Comparison of ENCODE assay signal across 1 cellular context in genomic region chr17:76376318-76377133, GRCh38.
TF ChIP-seq lines count a peak whose summit lies in the region.

No MANE protein-coding gene starts in this region.

TF ChIP-seq in HepG2, 621 proteins besides CTCF, POLR2A, EP300 and RAD21 (continued from another document and continues in another):
- TF ChIP-seq STAT6 (CRISPR knock-in tag; IDR thresholded peaks at IDR 0.05; ENCODE audit: borderline replicate concordance) (peak; percentile 32), ZNF280B (CRISPR knock-in tag; IDR thresholded peaks at IDR 0.05; ENCODE audit: borderline replicate concordance) (no peak), REST (IDR thresholded peaks at IDR 0.05; ENCODE audit: borderline replicate concordance in 1 of 2, low read depth in 1 of 2, low read length in 2 of 2) (peak in 1 of 2 experiments; percentile 62; a peak in 1 of 4 replicates), ZNF629 (CRISPR knock-in tag; conservative IDR thresholded peaks at IDR 0.05) (no peak; the same call in 1 of the 2 replicates), ZNF772 (CRISPR knock-in tag; IDR thresholded peaks at IDR 0.05) (peak; percentile 70), ZBTB10 (CRISPR knock-in tag; IDR thresholded peaks at IDR 0.05; ENCODE audit: borderline replicate concordance) (peak; percentile 97), ZNF672 (CRISPR knock-in tag; IDR thresholded peaks at IDR 0.05) (peak; percentile 99), CENPT (CRISPR knock-in tag; IDR thresholded peaks at IDR 0.05; ENCODE audit: low read depth) (no peak), ZNF292 (CRISPR knock-in tag; IDR thresholded peaks at IDR 0.05; ENCODE audit: borderline replicate concordance, low read depth) (peak; percentile 93; the same call in 1 of the 2 replicates), ZMYM3 (CRISPR knock-in tag; IDR thresholded peaks at IDR 0.05) (peak; percentile 80; the same call in 1 of the 2 replicates), HNF1A (IDR thresholded peaks at IDR 0.05; ENCODE audit: low read depth) (peak; percentile 73), HNF1A (CRISPR knock-in tag; IDR thresholded peaks at IDR 0.05; ENCODE audit: borderline replicate concordance) (peak; percentile 93), ZNF281 (CRISPR knock-in tag; IDR thresholded peaks at IDR 0.05; ENCODE audit: borderline replicate concordance) (peak; percentile 73; the same call in 1 of the 2 replicates), BCLAF1 (IDR thresholded peaks at IDR 0.05) (no peak), CEBPG (CRISPR knock-in tag; IDR thresholded peaks at IDR 0.05) (peak; percentile 90), TBX2 (CRISPR knock-in tag; IDR thresholded peaks at IDR 0.05; ENCODE audit: borderline replicate concordance) (peak; percentile 93), STAT5B (CRISPR knock-in tag; IDR thresholded peaks at IDR 0.05) (no peak; the same call in 1 of the 2 replicates), ZNF256 (CRISPR knock-in tag; conservative IDR thresholded peaks at IDR 0.05) (no peak), KLF9 (CRISPR knock-in tag; IDR thresholded peaks at IDR 0.05; ENCODE audit: low read depth) (no peak), ZNF703 (CRISPR knock-in tag; IDR thresholded peaks at IDR 0.05; ENCODE audit: borderline replicate concordance) (no peak), GPBP1L1 (CRISPR knock-in tag; IDR thresholded peaks at IDR 0.05) (no peak), SYNCRIP (IDR thresholded peaks at IDR 0.05; ENCODE audit: insufficient read depth, low read depth, low read length) (no peak), HES4 (CRISPR knock-in tag; IDR thresholded peaks at IDR 0.05; ENCODE audit: borderline replicate concordance) (no peak), KLF12 (CRISPR knock-in tag; IDR thresholded peaks at IDR 0.05; ENCODE audit: borderline replicate concordance) (peak; percentile 97), ZBTB38 (CRISPR knock-in tag; IDR thresholded peaks at IDR 0.05) (peak; percentile 26), ZNF652 (CRISPR knock-in tag; IDR thresholded peaks at IDR 0.05; ENCODE audit: borderline replicate concordance, low read depth) (no peak), BORCS8-MEF2B (CRISPR knock-in tag; IDR thresholded peaks at IDR 0.05) (no peak; the same call in none of the 2 replicates), KAT2B (IDR thresholded peaks at IDR 0.05; ENCODE audit: borderline replicate concordance, low read depth, low read length) (no peak), ZNF883 (CRISPR knock-in tag; IDR thresholded peaks at IDR 0.05; ENCODE audit: not compliant biosample characterization) (no peak)
